28 cellular contexts compared by ENCODE assay signal in genomic region chr2:16406929-16407328, GRCh38.
"Had no signal": no experiment of that assay in that cellular context is flagged by ENCODE, and none has a peak within 500 bp of the region (broad histone marks: within the 10 kb centered on the region; RNA-seq: fewer than 3 reads in every experiment).

No MANE protein-coding gene starts in this region.

- DNase-seq: activated B cell treated with CpG ODN at 0.5 μM for 24 hours; activated CD4-positive, alpha-beta T cell treated with anti-CD3 and anti-CD28 coated beads for 36 hours; activated CD4-positive, alpha-beta T cell treated with anti-CD3 and anti-CD28 coated beads, Interleukin-2, amount 50 U/mL, for 4 hours; activated CD8-positive, alpha-beta memory T cell treated with anti-CD3 and anti-CD28 coated beads for 24 hours; activated CD8-positive, alpha-beta memory T cell treated with anti-CD3 and anti-CD28 coated beads, Interleukin-2, amount 50 U/mL, for 4 hours; activated T-cell treated with anti-CD3 and anti-CD28 coated beads, Interleukin-2, amount 50 U/mL, for 24 hours; adrenal gland; cerebellar nuclear complex; foreskin fibroblast; kidney glomerular epithelial cell; mesenchymal stem cell; naive B cell; pancreas; right lobe of liver; stimulated activated CD4-positive, alpha-beta T cell treated with anti-CD3 and anti-CD28 coated beads, Interleukin-1b, Interleukin-23, amount 100 ng/mL, for 48 hours; stomach; T1000; transverse colon; uterus had no signal

- ATAC-seq: activated CD4-positive, alpha-beta T cell treated with anti-CD3 and anti-CD28 coated beads for 36 hours; activated T-helper 17 cell treated with anti-CD3 and anti-CD28 coated beads, Interleukin-2, amount 50 U/mL, for 72 hours; right lobe of liver had no signal

- H3K79me2 ChIP-seq: hepatocyte had no signal

- H3K4me3 ChIP-seq: adrenal gland, ascending aorta, breast epithelium, coronary artery, hepatocyte, pancreas, psoas muscle, right lobe of liver, skin epidermis, stomach, transverse colon, uterus had no signal

- H2AFZ ChIP-seq: hepatocyte had no signal

- H3K4me3 Mint-ChIP-seq: activated B cell treated with CpG ODN at 0.5 μM for 24 hours; activated CD4-positive, alpha-beta T cell treated with anti-CD3 and anti-CD28 coated beads for 36 hours; activated naive CD8-positive, alpha-beta T cell; activated T-cell treated with anti-CD3 and anti-CD28 coated beads, Interleukin-2, amount 50 U/mL, for 24 hours; activated T-helper 17 cell treated with anti-CD3 and anti-CD28 coated beads, Interleukin-2, amount 50 U/mL, for 72 hours; naive B cell had no signal

- H3K4me2 ChIP-seq: hepatocyte had no signal

- H3K36me3 Mint-ChIP-seq: activated naive CD8-positive, alpha-beta T cell; naive B cell had no signal

- H3K9me3 ChIP-seq: adrenal gland, ascending aorta, breast epithelium, neutrophil, pancreas, psoas muscle, right lobe of liver, stomach, transverse colon, uterus had no signal

- H3K27ac Mint-ChIP-seq: activated B cell treated with CpG ODN at 0.5 μM for 24 hours; activated CD4-positive, alpha-beta T cell treated with anti-CD3 and anti-CD28 coated beads for 36 hours; activated naive CD8-positive, alpha-beta T cell; activated T-cell treated with anti-CD3 and anti-CD28 coated beads, Interleukin-2, amount 50 U/mL, for 24 hours; activated T-helper 17 cell treated with anti-CD3 and anti-CD28 coated beads, Interleukin-2, amount 50 U/mL, for 72 hours; naive B cell had no signal

- H3K27me3 Mint-ChIP-seq: activated B cell treated with CpG ODN at 0.5 μM for 24 hours; activated T-cell treated with anti-CD3 and anti-CD28 coated beads, Interleukin-2, amount 50 U/mL, for 24 hours had no signal

- H3K9me3 Mint-ChIP-seq: activated B cell treated with CpG ODN at 0.5 μM for 24 hours; activated T-cell treated with anti-CD3 and anti-CD28 coated beads, Interleukin-2, amount 50 U/mL, for 24 hours had no signal

- H3K4me1 Mint-ChIP-seq: activated B cell treated with CpG ODN at 0.5 μM for 24 hours; activated CD4-positive, alpha-beta T cell treated with anti-CD3 and anti-CD28 coated beads for 36 hours; activated T-helper 17 cell treated with anti-CD3 and anti-CD28 coated beads, Interleukin-2, amount 50 U/mL, for 72 hours; naive B cell had no signal

- H3K27ac ChIP-seq: adrenal gland, ascending aorta, breast epithelium, coronary artery, hepatocyte, neutrophil, pancreas, psoas muscle, right lobe of liver, skin epidermis, stomach, transverse colon, uterus had no signal

- H3K4me1 ChIP-seq: adrenal gland, ascending aorta, breast epithelium, pancreas, right lobe of liver, stomach, transverse colon, uterus had no signal

- H3K36me3 ChIP-seq: adrenal gland, ascending aorta, breast epithelium, neutrophil, pancreas, right lobe of liver, stomach, transverse colon, uterus had no signal

- H3K27me3 ChIP-seq: adrenal gland, ascending aorta, breast epithelium, hepatocyte, neutrophil, pancreas, right lobe of liver, stomach, transverse colon, uterus had no signal
